ENCODE assay signal across 17 cellular contexts in genomic region chr1:88371396-88371795, GRCh38.
DNase-seq lines count a peak whose midpoint lies in the region; ATAC-seq, FAIRE-seq and TF ChIP-seq lines count a peak whose summit lies in the region.
"Had no signal": no experiment of that assay in that cellular context is flagged by ENCODE, and none has a peak within 500 bp of the region (broad histone marks: within the 10 kb centered on the region; RNA-seq: fewer than 3 reads in every experiment).

No MANE protein-coding gene starts in this region.

- H4K8ac ChIP-seq in trophoblast cell (ENCODE audit: low read depth, low read length): no peak overlapping the region

- H3K9me2 ChIP-seq in HCT116 (ENCODE audit: insufficient read depth) (no peaks in the 10 kb centered on the region), PC-3 (replicated peaks; ENCODE audit: low read length) (no peaks in the 10 kb centered on the region)

- no peak overlapping the region for H3K4me3 ChIP-seq in HCT116 (replicated peaks in 1 of 2; ENCODE audit: low read depth in 1 of 2, low read length in 2 of 2)
- H3K4me3 ChIP-seq in PC-3 (ENCODE audit: low read length): no peak overlapping the region
- H3K4me3 ChIP-seq in bronchial epithelial cell (ENCODE audit: low read depth, low read length): no peak overlapping the region
- no peak overlapping the region for H3K4me3 ChIP-seq in trophoblast cell (ENCODE audit: low read depth, low read length)
- H3K4me3 ChIP-seq: A549 had no signal

- TF ChIP-seq CTCF in HCT116 (IDR thresholded peaks at IDR 0.05 in 2 of 3, conservative IDR thresholded peaks at IDR 0.05 in 1 of 3; ENCODE audit: borderline replicate concordance in 1 of 3, insufficient read depth in 1 of 3, low read depth in 2 of 3, low read length in 2 of 3) (no peak), PC-3 (conservative IDR thresholded peaks at IDR 0.05; ENCODE audit: low read depth, low read length) (no peak), bronchial epithelial cell (IDR thresholded peaks at IDR 0.05; ENCODE audit: insufficient read depth, low read length, severe bottlenecking) (no peak)

- H2AFZ ChIP-seq in HCT116 (ENCODE audit: low read depth, low read length, poor library complexity, severe bottlenecking) (peak overlapping the region; percentile 36), PC-3 (ENCODE audit: low read length) (no peak overlapping the region), trophoblast cell (ENCODE audit: insufficient read depth, low read length, poor library complexity) (no peak overlapping the region)

- H4K20me1 ChIP-seq in HCT116 (ENCODE audit: insufficient read depth) (no peaks in the 10 kb centered on the region), PC-3 (ENCODE audit: low read length) (no peaks in the 10 kb centered on the region)

- H3K27ac ChIP-seq in HCT116 (ENCODE audit: low read depth, low read length): no peak overlapping the region
- H3K27ac ChIP-seq in PC-3 (ENCODE audit: low read length): no peak overlapping the region
- no peak overlapping the region for H3K27ac ChIP-seq in trophoblast cell (ENCODE audit: low read depth, low read length)
- H3K27ac ChIP-seq: A549, C4-2B had no signal

- intact Hi-C loops in HCT116 (cut with micrococcal nuclease) (no loop called here), PC-3 (cut with micrococcal nuclease) (no loop called here)

- H3K4me2 ChIP-seq in HCT116 (ENCODE audit: low read length) (peak overlapping the region; percentile 44), PC-3 (ENCODE audit: low read length) (no peak overlapping the region), trophoblast cell (ENCODE audit: low read length) (no peak overlapping the region)
- H3K4me2 ChIP-seq: A549 had no signal

- H2BK120ac ChIP-seq in trophoblast cell (ENCODE audit: insufficient read depth, low read length, poor library complexity): no peak overlapping the region

- H3K9ac ChIP-seq in HCT116 (ENCODE audit: low read length) (no peak overlapping the region), PC-3 (ENCODE audit: low read length) (no peak overlapping the region), trophoblast cell (ENCODE audit: low read length) (no peak overlapping the region)

- H4K12ac ChIP-seq in trophoblast cell (ENCODE audit: low read depth, low read length): no peak overlapping the region

- POLR2A ChIA-PET in HCT116 (lab: Charles Lee) (no interaction called here), PC-3 (lab: Charles Lee; ENCODE audit: unreplicated experiment) (no interaction called here)

- ATAC-seq in HCT116 (peak; percentile 71), PC-3 (peak; percentile 18; the same call in 1 of the 2 replicates), HG03469 (IDR thresholded peaks at IDR 0.05; ENCODE audit: unreplicated experiment) (no peak), GM18907 (IDR thresholded peaks at IDR 0.05; ENCODE audit: unreplicated experiment) (no peak)
- ATAC-seq: A549 had no signal

- DNase-seq in HCT116 (ENCODE audit: low read depth, low spot score) (peak; percentile 3), PC-3 (peak; percentile 39), bronchial epithelial cell (ENCODE audit: low read depth) (peak; percentile 1), trophoblast cell (peak; percentile 5 to 70), NCI-H446 (lab: John Stamatoyannopoulos, UW) (no peak), NCI-H2029 treated with DMSO at 0.1 percent for 48 hours (lab: John Stamatoyannopoulos, UW) (no peak)
- DNase-seq: BE2C; CD4-positive, alpha-beta memory T cell; DND-41; GF-D8; HCEC 1CT; KG1 had no signal

- H3K4ac ChIP-seq in trophoblast cell (ENCODE audit: low read depth, low read length): no peak overlapping the region

- H3F3A ChIP-seq in PC-3 (ENCODE audit: low read length, unreplicated experiment): no peaks in the 10 kb centered on the region

- H3K36me3 ChIP-seq in HCT116 (ENCODE audit: control insufficient read depth in 1 of 2, insufficient read depth in 2 of 2, low read length in 2 of 2) (no peaks in the 10 kb centered on the region), PC-3 (ENCODE audit: low read depth, low read length) (no peaks in the 10 kb centered on the region), bronchial epithelial cell (ENCODE audit: control insufficient read depth, insufficient read depth, low read length) (no peaks in the 10 kb centered on the region), trophoblast cell (ENCODE audit: control insufficient read depth in 1 of 2, insufficient read depth in 2 of 2, low read length in 2 of 2) (no peaks in the 10 kb centered on the region)
- H3K36me3 ChIP-seq: BE2C had no signal

- no peak overlapping the region for H3K18ac ChIP-seq in trophoblast cell (ENCODE audit: low read length)

- H2BK5ac ChIP-seq in trophoblast cell (ENCODE audit: low read depth, low read length, poor library complexity): no peak overlapping the region

- no peak for TF ChIP-seq POLR2A in HCT116 (IDR thresholded peaks at IDR 0.05; ENCODE audit: borderline replicate concordance, extremely low read depth, insufficient read depth, insufficient read length)

- H3K9me3 ChIP-seq in HCT116 (ENCODE audit: control insufficient read depth in 1 of 2, insufficient read depth in 1 of 2, low read depth in 1 of 2, low read length in 2 of 2) (no peaks in the 10 kb centered on the region), PC-3 (ENCODE audit: low read length) (no peaks in the 10 kb centered on the region), trophoblast cell (ENCODE audit: insufficient read depth, low read depth, low read length) (no peaks in the 10 kb centered on the region)
- H3K9me3 ChIP-seq: A549, BE2C had no signal

- no peaks in the 10 kb centered on the region for H3K79me1 ChIP-seq in trophoblast cell (ENCODE audit: low read length)

- WGBS in trophoblast cell (ENCODE audit: extremely low coverage, insufficient coverage, insufficient read length): no CpG with 5 or more reads among the region's 2 CpGs

- TF ChIP-seq RAD21 in HCT116 (IDR thresholded peaks at IDR 0.05; ENCODE audit: low read depth): no peak

- H3K79me2 ChIP-seq in HCT116 (ENCODE audit: insufficient read depth, low read length): no peaks in the 10 kb centered on the region
- no peaks in the 10 kb centered on the region for H3K79me2 ChIP-seq in PC-3 (ENCODE audit: low read length)
- no peaks in the 10 kb centered on the region for H3K79me2 ChIP-seq in trophoblast cell (ENCODE audit: control insufficient read depth, insufficient read depth, low read length, poor library complexity)

- H3K14ac ChIP-seq in trophoblast cell (ENCODE audit: low read length): no peak overlapping the region

- no peak overlapping the region for H3K23ac ChIP-seq in trophoblast cell (ENCODE audit: low read length)

- H3K4me1 ChIP-seq in HCT116 (ENCODE audit: control insufficient read depth in 1 of 2, insufficient read depth in 2 of 2, low read length in 2 of 2) (peaks cover 4 to 13% of the 10 kb centered on the region in 2 experiments; a peak in 3 of 4 replicates), PC-3 (ENCODE audit: insufficient read depth, low read length) (no peaks in the 10 kb centered on the region), trophoblast cell (ENCODE audit: control insufficient read depth in 1 of 2, insufficient read depth in 2 of 2, low read length in 2 of 2) (no peaks in the 10 kb centered on the region)
- H3K4me1 ChIP-seq: A549, BE2C had no signal

- no peak overlapping the region for H2BK12ac ChIP-seq in trophoblast cell (ENCODE audit: low read length)

- no peak overlapping the region for H4K91ac ChIP-seq in trophoblast cell (ENCODE audit: low read depth, low read length)

- no peaks in the 10 kb centered on the region for H3K27me3 ChIP-seq in HCT116 (ENCODE audit: insufficient read depth, low read length)
- no peaks in the 10 kb centered on the region for H3K27me3 ChIP-seq in PC-3 (ENCODE audit: low read length)
- H3K27me3 ChIP-seq in bronchial epithelial cell (ENCODE audit: control insufficient read depth, insufficient read depth, low read length): no peaks in the 10 kb centered on the region
- no peaks in the 10 kb centered on the region for H3K27me3 ChIP-seq in trophoblast cell (ENCODE audit: insufficient read depth, low read length)
- H3K27me3 ChIP-seq: BE2C had no signal

- H2AK5ac ChIP-seq in trophoblast cell (ENCODE audit: low read length): no peak overlapping the region

- CTCF ChIA-PET in HCT116 (lab: Charles Lee) (no interaction called here), PC-3 (lab: Charles Lee) (no interaction called here)

- BruUV-seq in HCT116 (replicated peaks; lab: Mats Ljungman, UMichigan): no TSS peak
- no TSS peak for BruUV-seq in PC-3 (replicated peaks; lab: Mats Ljungman, UMichigan)

- FAIRE-seq in bronchial epithelial cell (lab: Jason Lieb, UNC): no peak
- FAIRE-seq: A549, GM18507 had no signal

- RAD21 ChIA-PET in HCT116 (lab: Charles Lee; ENCODE audit: low non-redundant PET in 1 of 2, low total read pairs in 2 of 2, uncharacterized antibody in 2 of 2, unreplicated experiment in 2 of 2): no interaction called here

TF ChIP-seq in HCT116, 20 proteins besides CTCF, POLR2A, EP300 and RAD21:
- peak; percentile 35; the same call in 1 of the 2 replicates for TF ChIP-seq FOSL1 (IDR thresholded peaks at IDR 0.05; ENCODE audit: low read depth)
- TF ChIP-seq ATF3 (IDR thresholded peaks at IDR 0.05): no peak
- TF ChIP-seq CBX3 (IDR thresholded peaks at IDR 0.05; ENCODE audit: low read depth): no peak
- TF ChIP-seq SP1 (IDR thresholded peaks at IDR 0.05; ENCODE audit: low read depth): peak; percentile 21; the same call in 1 of the 2 replicates

Comparison
In these comparisons a context has a peak if more than half of its experiments do, and no peak if none do; other contexts are left out.
1. ATAC-seq: peak in HCT116 (single experiment) and PC-3 (single experiment); none in HG03469 (single experiment) and GM18907 (single experiment).
2. DNase-seq: peak in HCT116 (single experiment), PC-3 (single experiment), bronchial epithelial cell (single experiment) and trophoblast cell (2 of 2); none in NCI-H446 (0 of 2) and NCI-H2029 treated with DMSO at 0.1 percent for 48 hours (single experiment).